ENCODE assay signal across 19 cellular contexts in genomic region chr2:71743995-71744675, GRCh38.
DNase-seq lines count a peak whose midpoint lies in the region; ATAC-seq, FAIRE-seq and TF ChIP-seq lines count a peak whose summit lies in the region.
"Had no signal": no experiment of that assay in that cellular context is flagged by ENCODE, and none has a peak within 500 bp of the region (broad histone marks: within the 10 kb centered on the region; RNA-seq: fewer than 3 reads in every experiment).

No MANE protein-coding gene starts in this region.

- 35% methylated on average over 6 of the region's 6 CpGs for WGBS in HepG2 (ENCODE audit: low lambda C conversion rate)
- WGBS in right lobe of liver (ENCODE audit: insufficient coverage, low coverage, low lambda C conversion rate, missing lambda C conversion rate): 67% methylated on average over 1 of the region's 6 CpGs
- WGBS in mammary epithelial cell (ENCODE audit: low coverage, missing lambda C conversion rate): 95% methylated on average over 5 of the region's 6 CpGs
- WGBS in thyroid gland, 2 donors: 96% methylated on average over 6 of the region's 6 CpGs

- intact Hi-C loops in HepG2 (cut with micrococcal nuclease; ENCODE audit: unreplicated experiment): no loop called here
- intact Hi-C loops in right lobe of liver (cut with DNase I): no loop called here
- intact Hi-C loops in mammary epithelial cell (cut with micrococcal nuclease): no loop called here
- intact Hi-C loops in thyroid gland (cut with DNase I): no loop called here

- FAIRE-seq in HepG2 (lab: Jason Lieb, UNC): no peak

- H3K36me3 ChIP-seq in HepG2 (replicated peaks in 1 of 2; ENCODE audit: control insufficient read depth in 1 of 2, insufficient read depth in 2 of 2, low read length in 2 of 2) (no peaks in the 10 kb centered on the region), right lobe of liver (no peaks in the 10 kb centered on the region), mammary epithelial cell (ENCODE audit: insufficient read depth, low read length) (no peaks in the 10 kb centered on the region), thyroid gland (no peaks in the 10 kb centered on the region)
- H3K36me3 ChIP-seq: cardiac muscle cell had no signal

- H3K79me2 ChIP-seq in HepG2 (ENCODE audit: insufficient read depth, low read length) (no peaks in the 10 kb centered on the region), mammary epithelial cell (ENCODE audit: insufficient read depth, low read length) (no peaks in the 10 kb centered on the region)

- no peak for ATAC-seq in HepG2
- no peak for ATAC-seq in right lobe of liver
- ATAC-seq: mucosa of descending colon had no signal

- H3K27ac ChIP-seq in HepG2 (ENCODE audit: extremely low read length, insufficient read depth, low read length) (no peak overlapping the region), right lobe of liver (no peak overlapping the region), mammary epithelial cell (ENCODE audit: insufficient read depth, low read depth, low read length) (no peak overlapping the region), thyroid gland (no peak overlapping the region)
- H3K27ac ChIP-seq: cardiac muscle cell had no signal

- no peak for TF ChIP-seq EP300 in HepG2 (IDR thresholded peaks at IDR 0.05; ENCODE audit: low read depth in 2 of 2, low read length in 2 of 2)
- no peak for TF ChIP-seq EP300 in HepG2 (CRISPR knock-in tag; IDR thresholded peaks at IDR 0.05; ENCODE audit: borderline replicate concordance)

- no peaks in the 10 kb centered on the region for H4K20me1 ChIP-seq in HepG2 (ENCODE audit: insufficient read depth, low read length)
- no peaks in the 10 kb centered on the region for H4K20me1 ChIP-seq in mammary epithelial cell (ENCODE audit: insufficient read depth, low read length)

- TF ChIP-seq POLR2A in HepG2 (IDR thresholded peaks at IDR 0.05; ENCODE audit: insufficient read depth in 1 of 2, low read depth in 2 of 2, low read length in 2 of 2) (no peak), right lobe of liver (IDR thresholded peaks at IDR 0.05) (no peak), thyroid gland (IDR thresholded peaks at IDR 0.05) (no peak)

- peaks cover 2 to 32% of the 10 kb centered on the region in 2 experiments; a peak in 2 of 5 replicates for H3K27me3 ChIP-seq in HepG2 (ENCODE audit: control insufficient read depth in 1 of 2, insufficient read depth in 2 of 2, low read length in 2 of 2)
- H3K27me3 ChIP-seq in right lobe of liver: no peaks in the 10 kb centered on the region
- H3K27me3 ChIP-seq in mammary epithelial cell (ENCODE audit: insufficient read depth, low read length): no peaks in the 10 kb centered on the region
- no peaks in the 10 kb centered on the region for H3K27me3 ChIP-seq in thyroid gland
- H3K27me3 ChIP-seq: cardiac muscle cell had no signal

- H3K9me3 ChIP-seq in HepG2 (ENCODE audit: low read length) (no peaks in the 10 kb centered on the region), right lobe of liver (no peaks in the 10 kb centered on the region), mammary epithelial cell (replicated peaks; ENCODE audit: insufficient read depth, low read length) (no peaks in the 10 kb centered on the region), thyroid gland (no peaks in the 10 kb centered on the region)
- H3K9me3 ChIP-seq: mucosa of descending colon had no signal

- no TSS peak for BruUV-seq in HepG2 (replicated peaks; lab: Mats Ljungman, UMichigan)
- BruUV-seq in mammary epithelial cell (replicated peaks; lab: Mats Ljungman, UMichigan): no TSS peak

- TF ChIP-seq CTCF in HepG2 (CRISPR knock-in tag; IDR thresholded peaks at IDR 0.05): no peak
- no peak for TF ChIP-seq CTCF in right lobe of liver (IDR thresholded peaks at IDR 0.05)
- no peak for TF ChIP-seq CTCF in mammary epithelial cell (conservative IDR thresholded peaks at IDR 0.05 in 1 of 2, IDR thresholded peaks at IDR 0.05 in 1 of 2; ENCODE audit: extremely low read depth in 1 of 2, insufficient read depth in 1 of 2, low read depth in 1 of 2, low read length in 2 of 2)
- no peak for TF ChIP-seq CTCF in thyroid gland (IDR thresholded peaks at IDR 0.05)

- no peak overlapping the region for H3K4me2 ChIP-seq in HepG2 (ENCODE audit: low read depth, low read length)
- H3K4me2 ChIP-seq in mammary epithelial cell (ENCODE audit: insufficient read depth, low read depth, low read length): no peak overlapping the region

- CTCF ChIA-PET in HepG2 (lab: Yijun Ruan, JAX; ENCODE audit: low intra/inter-chr PET ratio, low total read pairs): no interaction called here
- CTCF ChIA-PET in mammary epithelial cell (lab: Charles Lee; ENCODE audit: low non-redundant PET): no interaction called here

- H2AFZ ChIP-seq in HepG2 (ENCODE audit: low read length): no peak overlapping the region
- H2AFZ ChIP-seq in mammary epithelial cell (ENCODE audit: low read depth, low read length): no peak overlapping the region

- H3K4me1 ChIP-seq in HepG2 (ENCODE audit: insufficient read depth, low read length) (peaks cover 26% of the 10 kb centered on the region; the same call in 1 of the 2 replicates), right lobe of liver (no peaks in the 10 kb centered on the region), mammary epithelial cell (ENCODE audit: insufficient read depth, low read length) (peaks cover 30% of the 10 kb centered on the region), thyroid gland (peaks cover 0 to 27% of the 10 kb centered on the region in 2 donors)

- TF ChIP-seq RAD21 in HepG2 (CRISPR knock-in tag; IDR thresholded peaks at IDR 0.05): no peak

- H3K4me3 ChIP-seq in HepG2 (replicated peaks in 1 of 3; ENCODE audit: insufficient read depth in 1 of 3, low read depth in 2 of 3, low read length in 3 of 3) (no peak overlapping the region), right lobe of liver (no peak overlapping the region), mammary epithelial cell (replicated peaks in 1 of 3; ENCODE audit: insufficient read depth in 1 of 3, low read depth in 2 of 3, low read length in 3 of 3) (no peak overlapping the region), thyroid gland (replicated peaks in 1 of 3) (no peak overlapping the region)
- H3K4me3 ChIP-seq: cardiac muscle cell, mucosa of descending colon had no signal

- no peak for DNase-seq in HepG2 (ENCODE audit: low spot score)
- no peak for DNase-seq in right lobe of liver
- peak; percentile 6 for DNase-seq in mammary epithelial cell
- peak; percentile 66 to 88 for DNase-seq in lung microvascular endothelial cell (ENCODE audit: low read depth in 2 of 2)
- DNase-seq in NCI-H82 treated with DMSO at 0.1 percent for 48 hours (lab: John Stamatoyannopoulos, UW; ENCODE audit: unreplicated experiment): no peak
- DNase-seq in ecto neural progenitor cell (ENCODE audit: low spot score): no peak
- DNase-seq in thyroid gland: no peak
- DNase-seq in activated naive CD4-positive, alpha-beta T cell treated with anti-CD3 and anti-CD28 coated beads, Interleukin-2, amount 50 U/mL, for 16 hours: no peak
- DNase-seq: CD8-positive, alpha-beta memory T cell; endodermal cell; GF-D8; glutamatergic neuron; immature natural killer cell; Kasumi-1; mucosa of descending colon; NCI-H146; NCI-H524 treated with DMSO at 0.1 percent for 48 hours; substantia nigra had no signal

- H3K9ac ChIP-seq in HepG2 (ENCODE audit: insufficient read depth, low read depth, low read length): no peak overlapping the region
- H3K9ac ChIP-seq in mammary epithelial cell (ENCODE audit: insufficient read depth, low read length): no peak overlapping the region

- dilution Hi-C loops in mammary epithelial cell (cut with HindIII; ENCODE audit: low sequenced_read_pairs): no loop called here

- in situ Hi-C loops in HepG2 (cut with HindIII; ENCODE audit: extremely low pct_ligation_motif_present, low pct_unique_long_range_greater_than_20kb): no loop called here
- in situ Hi-C loops in mammary epithelial cell (cut with MboI; ENCODE audit: low sequenced_read_pairs in 2 of 2): no loop called here

- POLR2A ChIA-PET in HepG2 (lab: Yijun Ruan, JAX): no interaction called here

TF ChIP-seq in HepG2, 621 proteins besides CTCF, POLR2A, EP300 and RAD21:
- TF ChIP-seq ETV6 (CRISPR knock-in tag; conservative IDR thresholded peaks at IDR 0.05) (no peak), TFAP4 (IDR thresholded peaks at IDR 0.05; ENCODE audit: borderline replicate concordance, low read depth) (peak; percentile 18; the same call in 1 of the 2 replicates)
TF ChIP-seq in HepG2: peak in this region for 1.

Comparison
In these comparisons a context has a peak if more than half of its experiments do, and no peak if none do; other contexts are left out.
1. DNase-seq: peak in mammary epithelial cell (single experiment) and lung microvascular endothelial cell (2 of 2); none in HepG2 (single experiment), right lobe of liver (0 of 3), NCI-H82 treated with DMSO at 0.1 percent for 48 hours (single experiment), ecto neural progenitor cell (single experiment), thyroid gland (0 of 2) and activated naive CD4-positive, alpha-beta T cell treated with anti-CD3 and anti-CD28 coated beads, Interleukin-2, amount 50 U/mL, for 16 hours (single experiment).